In the genomic region with DNA sequence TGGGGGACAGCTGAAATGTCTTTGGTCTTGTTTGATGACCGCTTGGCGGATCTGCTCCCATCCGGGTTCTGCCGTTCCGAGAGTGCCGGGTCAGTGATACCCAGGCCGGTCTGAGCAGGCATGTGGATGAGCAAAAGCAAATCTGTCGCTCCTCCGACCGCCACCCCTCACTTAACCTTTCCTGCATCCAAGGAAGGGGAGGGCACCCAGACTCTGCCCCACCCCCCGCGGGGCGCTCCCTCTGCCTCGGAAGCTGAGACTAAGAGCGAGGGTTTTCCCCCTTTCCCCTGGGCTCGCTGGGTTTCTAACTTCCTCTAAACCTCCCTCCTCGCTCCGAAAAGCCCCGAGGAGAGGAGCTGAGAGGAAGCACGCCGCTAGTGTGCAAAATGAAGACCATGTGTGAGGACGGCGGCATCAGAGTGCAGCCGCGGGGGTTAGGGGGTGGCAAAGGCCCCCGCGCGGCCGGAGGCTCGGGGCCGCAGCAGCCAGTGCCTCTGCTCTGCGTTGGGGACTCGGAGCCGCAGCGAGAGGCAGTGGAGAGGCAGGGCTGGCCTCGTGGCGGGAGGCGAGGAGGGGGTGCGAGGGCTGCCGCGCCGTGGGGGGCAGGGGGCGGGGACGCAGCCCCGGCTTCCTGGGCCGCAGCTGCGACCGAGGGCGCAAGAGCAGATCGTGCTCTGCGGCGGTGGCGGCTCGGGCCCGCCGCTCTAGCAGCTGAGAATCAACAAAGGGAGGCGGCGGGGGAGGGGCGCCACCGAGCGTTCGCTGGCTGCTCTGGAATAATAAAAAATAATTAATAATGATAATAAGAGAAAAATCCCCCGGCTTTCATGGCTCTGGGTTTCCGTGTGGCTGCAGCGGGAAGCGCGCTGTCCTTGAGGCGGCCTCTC, we compare ENCODE assay signal across 8 cellular contexts. TPM values are rescaled to one million over a fixed set of nuclear protein-coding genes. Genes with fewer than 3 reads are reported as not detected.
DNase-seq lines count a peak whose midpoint lies in the region; ATAC-seq and TF ChIP-seq lines count a peak whose summit lies in the region.

No MANE protein-coding gene starts in this region.

- H3K36me3 ChIP-seq in BLaER1 = no peaks in the 10 kb centered on the region

- ATAC-seq in left colon = peak; percentile 36
- no peak for ATAC-seq in HG03025 (IDR thresholded peaks at IDR 0.05; ENCODE audit: low FRiP score, unreplicated experiment)

- H3K4me3 Mint-ChIP-seq in IgD-negative memory B cell = peak overlapping the region; percentile 82 to 96 (median 90)
- peak overlapping the region; percentile 77 for H3K4me3 Mint-ChIP-seq in T-helper 1 cell treated with Interleukin-12 subunit alpha and Interleukin-12 subunit beta and Interleukin-4 antibody, amounts not matched to agents 30 μg/mL and 1 μg/mL, for 36 hours

- peaks cover 0 to 3% (median 0%) of the 10 kb centered on the region in 3 donors for H3K9me3 Mint-ChIP-seq in IgD-negative memory B cell
- no peaks in the 10 kb centered on the region for H3K9me3 Mint-ChIP-seq in T-helper 1 cell treated with Interleukin-12 subunit alpha and Interleukin-12 subunit beta and Interleukin-4 antibody, amounts not matched to agents 30 μg/mL and 1 μg/mL, for 36 hours

- no peaks in the 10 kb centered on the region for H4K20me1 ChIP-seq in BLaER1

- H3K4me1 Mint-ChIP-seq in IgD-negative memory B cell = peaks cover 10 to 27% (median 13%) of the 10 kb centered on the region in 3 donors
- peaks cover 13% of the 10 kb centered on the region for H3K4me1 Mint-ChIP-seq in T-helper 1 cell treated with Interleukin-12 subunit alpha and Interleukin-12 subunit beta and Interleukin-4 antibody, amounts not matched to agents 30 μg/mL and 1 μg/mL, for 36 hours (ENCODE audit: low read depth)

- peak overlapping the region; percentile 95 for H3K27ac ChIP-seq in BLaER1

- peak overlapping the region; percentile 71 for H3K4me3 ChIP-seq in BLaER1

- peak; percentile 53 for DNase-seq in central memory CD4-positive, alpha-beta T cell
- DNase-seq in left colon = peak; percentile 69 to 74
- peak; percentile 52 to 54 for DNase-seq in stimulated activated CD4-positive, alpha-beta T cell treated with anti-CD3 and anti-CD28 coated beads, Interleukin-4, amount 100 ng/mL, for 4 hours

- intact Hi-C loops in left colon (cut with DNase I, micrococcal nuclease) = no loop called here

- H3K36me3 Mint-ChIP-seq in IgD-negative memory B cell = no peaks in the 10 kb centered on the region
- no peaks in the 10 kb centered on the region for H3K36me3 Mint-ChIP-seq in T-helper 1 cell treated with Interleukin-12 subunit alpha and Interleukin-12 subunit beta and Interleukin-4 antibody, amounts not matched to agents 30 μg/mL and 1 μg/mL, for 36 hours (ENCODE audit: low read depth)

- peak overlapping the region in 2 of 3 donors; percentile 73 to 89 for H3K27ac Mint-ChIP-seq in IgD-negative memory B cell
- peak overlapping the region; percentile 49 for H3K27ac Mint-ChIP-seq in T-helper 1 cell treated with Interleukin-12 subunit alpha and Interleukin-12 subunit beta and Interleukin-4 antibody, amounts not matched to agents 30 μg/mL and 1 μg/mL, for 36 hours

- peaks cover 72% of the 10 kb centered on the region for H3K4me1 ChIP-seq in BLaER1

- H3K9me3 ChIP-seq in BLaER1 = peaks cover 57% of the 10 kb centered on the region

- H3K27me3 Mint-ChIP-seq in IgD-negative memory B cell = peaks cover 19% of the 10 kb centered on the region
- H3K27me3 Mint-ChIP-seq in T-helper 1 cell treated with Interleukin-12 subunit alpha and Interleukin-12 subunit beta and Interleukin-4 antibody, amounts not matched to agents 30 μg/mL and 1 μg/mL, for 36 hours (ENCODE audit: low read depth) = peaks cover under 1% of the 10 kb centered on the region

- 0 out of 2 replicates have a peak, but pooled peaks cover 3% of the 10 kb centered on the region for H3K27me3 ChIP-seq in BLaER1

- peak; percentile 44 for TF ChIP-seq POLR2A in GM19099 (IDR thresholded peaks at IDR 0.05; ENCODE audit: extremely low read depth, insufficient read length, low read depth)

- H3K9ac ChIP-seq in BLaER1 = peak overlapping the region; percentile 95

- H3K4me2 ChIP-seq in BLaER1 = peak overlapping the region; percentile 85

RNA-seq across cellular contexts. Expression of gene BCOR, which starts 55.8 kb away (rescaled TPM):
- 10.2 TPM for polyA plus RNA-seq in IgD-negative memory B cell
- total RNA-seq in left colon = 10 to 100 TPM; 19.0 to 24.4 TPM
